In genomic region chr2:235672720-235673119, GRCh38 we compare ENCODE assay signal across 27 cellular contexts.
DNase-seq lines count a peak whose midpoint lies in the region; ATAC-seq and TF ChIP-seq lines count a peak whose summit lies in the region.
"Had no signal": no experiment of that assay in that cellular context is flagged by ENCODE, and none has a peak within 500 bp of the region (broad histone marks: within the 10 kb centered on the region; RNA-seq: fewer than 3 reads in every experiment).

No MANE protein-coding gene starts in this region.

- POLR2A ChIA-PET in Panc1 (lab: Charles Lee): no interaction called here

- peaks cover 26% of the 10 kb centered on the region for H3K36me3 Mint-ChIP-seq in Calu3 (ENCODE audit: insufficient read depth, unreplicated experiment)
- no peaks in the 10 kb centered on the region for H3K36me3 Mint-ChIP-seq in glutamatergic neuron (ENCODE audit: unreplicated experiment)
- H3K36me3 Mint-ChIP-seq in osteocyte (ENCODE audit: unreplicated experiment): no peaks in the 10 kb centered on the region
- H3K36me3 Mint-ChIP-seq: IgD-negative memory B cell had no signal

- H3K4me3 Mint-ChIP-seq in Calu3 (ENCODE audit: low read depth, unreplicated experiment) (peak overlapping the region; percentile 85), glutamatergic neuron (ENCODE audit: unreplicated experiment) (peak overlapping the region; percentile 84), osteocyte (ENCODE audit: unreplicated experiment) (no peak overlapping the region)
- H3K4me3 Mint-ChIP-seq: activated CD8-positive, alpha-beta T cell treated with anti-CD3 and anti-CD28 coated beads for 36 hours; endodermal cell had no signal

- H3K36me3 ChIP-seq in Panc1 (ENCODE audit: control insufficient read depth, insufficient read depth, low read length): no peaks in the 10 kb centered on the region
- H3K36me3 ChIP-seq: brain microvascular endothelial cell, esophagus squamous epithelium, gastroesophageal sphincter, MG63, neutrophil, uterus had no signal

- TF ChIP-seq CTCF in Calu3 (IDR thresholded peaks at IDR 0.05; ENCODE audit: unreplicated experiment) (no peak), Panc1 (IDR thresholded peaks at IDR 0.05) (no peak), glutamatergic neuron (IDR thresholded peaks at IDR 0.05; ENCODE audit: partially characterized antibody, unreplicated experiment) (no peak), osteocyte (IDR thresholded peaks at IDR 0.05) (no peak)

- CTCF ChIA-PET in Calu3 (lab: Charles Lee) (interaction anchor here (1.2 kb wide), 1 partner anchor 68 kb away, joined by 3 read pairs; no protein-coding TSS in a partner anchor), Panc1 (lab: Charles Lee) (no interaction called here)

- no peaks in the 10 kb centered on the region for H3K9me3 ChIP-seq in Panc1 (ENCODE audit: control insufficient read depth, insufficient read depth, low read depth, low read length)
- H3K9me3 ChIP-seq: esophagus squamous epithelium, gastroesophageal sphincter, MG63, neutrophil, uterus had no signal

- no peaks in the 10 kb centered on the region for H3K27me3 Mint-ChIP-seq in Calu3 (ENCODE audit: unreplicated experiment)
- H3K27me3 Mint-ChIP-seq in glutamatergic neuron (ENCODE audit: unreplicated experiment): peaks cover 14% of the 10 kb centered on the region
- no peaks in the 10 kb centered on the region for H3K27me3 Mint-ChIP-seq in osteocyte (ENCODE audit: unreplicated experiment)

- ATAC-seq in Panc1 (no peak), GM19351 (IDR thresholded peaks at IDR 0.05; ENCODE audit: unreplicated experiment) (no peak)
- ATAC-seq: activated CD8-positive, alpha-beta T cell treated with anti-CD3 and anti-CD28 coated beads for 36 hours; gastroesophageal sphincter had no signal

- intact Hi-C loops in Calu3 (cut with micrococcal nuclease; ENCODE audit: unreplicated experiment): loop anchor here (5.0 kb wide), 1 partner anchor 35 kb away; no protein-coding TSS in a partner anchor
- intact Hi-C loops in Panc1 (cut with micrococcal nuclease; ENCODE audit: unreplicated experiment): no loop called here

- no peaks in the 10 kb centered on the region for H3K27me3 ChIP-seq in Panc1 (ENCODE audit: control insufficient read depth, insufficient read depth, low read length)
- H3K27me3 ChIP-seq: brain microvascular endothelial cell, gastroesophageal sphincter, MG63, uterus had no signal

- no peak for DNase-seq in Calu3
- DNase-seq in Panc1 (ENCODE audit: low read depth, low spot score): no peak
- DNase-seq in glutamatergic neuron: no peak
- DNase-seq in osteocyte (ENCODE audit: extremely low spot score, unreplicated experiment): no peak
- DNase-seq in T-helper 2 cell: no peak
- no peak for DNase-seq in DMS53 (lab: John Stamatoyannopoulos, UW)
- DNase-seq in NCI-H2171 treated with DMSO at 0.1 percent for 48 hours (lab: John Stamatoyannopoulos, UW): no peak
- DNase-seq: activated CD8-positive, alpha-beta T cell treated with anti-CD3 and anti-CD28 coated beads for 36 hours; activated gamma-delta T cell treated with Interleukin-2 at 50 U/mL for 16 hours; brain microvascular endothelial cell; endodermal cell; esophagus squamous epithelium; GOT3; islet precursor cell; MG63; NCI-H2081; OCI-M1; SHP77; stimulated activated CD4-positive, alpha-beta T cell treated with anti-CD3 and anti-CD28 coated beads, Interleukin-2, amount 100 ng/mL, for 24 hours; uterus had no signal

- H3K9me3 Mint-ChIP-seq in Calu3 (ENCODE audit: low read depth, unreplicated experiment) (no peaks in the 10 kb centered on the region), glutamatergic neuron (ENCODE audit: unreplicated experiment) (peaks cover 14% of the 10 kb centered on the region), osteocyte (ENCODE audit: unreplicated experiment) (no peaks in the 10 kb centered on the region)
- H3K9me3 Mint-ChIP-seq: activated CD8-positive, alpha-beta T cell treated with anti-CD3 and anti-CD28 coated beads for 36 hours; endodermal cell; IgD-negative memory B cell had no signal

- H3K27ac ChIP-seq in Panc1 (ENCODE audit: low read length): no peak overlapping the region
- H3K27ac ChIP-seq: brain microvascular endothelial cell, C4-2B, coronary artery, esophagus squamous epithelium, neutrophil, uterus had no signal

- H3K4me3 ChIP-seq in Panc1 (ENCODE audit: low read depth in 2 of 2, low read length in 2 of 2): no peak overlapping the region
- H3K4me3 ChIP-seq: coronary artery, esophagus squamous epithelium, MG63, smooth muscle cell, uterus had no signal

- H3K27ac Mint-ChIP-seq in Calu3 (ENCODE audit: unreplicated experiment) (no peak overlapping the region), glutamatergic neuron (ENCODE audit: unreplicated experiment) (no peak overlapping the region), osteocyte (ENCODE audit: unreplicated experiment) (peak overlapping the region; percentile 0)
- H3K27ac Mint-ChIP-seq: activated CD8-positive, alpha-beta T cell treated with anti-CD3 and anti-CD28 coated beads for 36 hours; endodermal cell; IgD-negative memory B cell had no signal

- peaks cover 10% of the 10 kb centered on the region for H3K4me1 ChIP-seq in Panc1 (ENCODE audit: control insufficient read depth, insufficient read depth, low read length)

- BruUV-seq in Calu3 (replicated peaks; lab: Mats Ljungman, UMichigan) (TSS peak; percentile 31), Panc1 (replicated peaks; lab: Mats Ljungman, UMichigan) (TSS peak; percentile 50)

- in situ Hi-C loops in Panc1 (cut with HindIII; ENCODE audit: low pct_unique_long_range_greater_than_20kb, low sequenced_read_pairs): no loop called here

- H3K4me1 Mint-ChIP-seq in Calu3 (ENCODE audit: low read depth, unreplicated experiment) (peaks cover 58% of the 10 kb centered on the region), glutamatergic neuron (ENCODE audit: low read depth, unreplicated experiment) (peaks cover 49% of the 10 kb centered on the region), osteocyte (ENCODE audit: unreplicated experiment) (peaks cover 36% of the 10 kb centered on the region)
